ENCODE assay signal across 8 cellular contexts in genomic region chr15:31419820-31420219, GRCh38.
"Had no signal": no experiment of that assay in that cellular context is flagged by ENCODE, and none has a peak within 500 bp of the region (broad histone marks: within the 10 kb centered on the region; RNA-seq: fewer than 3 reads in every experiment).

No MANE protein-coding gene starts in this region.

- DNase-seq: GM23248, GOT3, H7, H9, HCEC 1CT, HFFc6 had no signal

- H3K4me3 Mint-ChIP-seq: GM23338, H9, HFFc6 had no signal

- H3K4me2 ChIP-seq: GM23338 had no signal

- H3K4me3 ChIP-seq: GM23248, GM23338, HAP-1 had no signal

- H2AFZ ChIP-seq: GM23248, GM23338 had no signal

- H3K27ac Mint-ChIP-seq: GM23338, H9, HFFc6 had no signal

- H3K27ac ChIP-seq: GM23248 had no signal

- H3K4me1 ChIP-seq: HAP-1 had no signal

- H3K9me3 ChIP-seq: HAP-1 had no signal

- H3K36me3 ChIP-seq: HAP-1 had no signal
